11 cellular contexts compared by ENCODE assay signal in genomic region chr12:50925920-50926319, GRCh38. TPM values are rescaled to one million over a fixed set of nuclear protein-coding genes. Genes with fewer than 3 reads are reported as not detected.
DNase-seq lines count a peak whose midpoint lies in the region; ATAC-seq and TF ChIP-seq lines count a peak whose summit lies in the region.
"Had no signal": no experiment of that assay in that cellular context is flagged by ENCODE, and none has a peak within 500 bp of the region (broad histone marks: within the 10 kb centered on the region; RNA-seq: fewer than 3 reads in every experiment).

No MANE protein-coding gene starts in this region.

- H3K9me2 ChIP-seq in hepatocyte (replicated peaks; ENCODE audit: insufficient read depth) = no peaks in the 10 kb centered on the region

- CTCF ChIA-PET in activated CD8-positive, alpha-beta T cell treated with anti-CD3 and anti-CD28 coated beads for 36 hours (lab: Charles Lee) = interaction anchor here (1.0 kb wide), 1 partner anchor 28 kb away, joined by 3 read pairs; no protein-coding TSS in a partner anchor
- CTCF ChIA-PET in activated naive CD4-positive, alpha-beta T cell treated with anti-CD3 and anti-CD28 coated beads for 36 hours (lab: Charles Lee) = no interaction called here

- intact Hi-C loops in activated CD8-positive, alpha-beta T cell treated with anti-CD3 and anti-CD28 coated beads for 36 hours (cut with micrococcal nuclease) = no loop called here
- intact Hi-C loops in activated naive CD4-positive, alpha-beta T cell treated with anti-CD3 and anti-CD28 coated beads for 36 hours (cut with micrococcal nuclease) = no loop called here

- no peak for ATAC-seq in activated CD8-positive, alpha-beta T cell treated with anti-CD3 and anti-CD28 coated beads for 36 hours
- ATAC-seq in HG03432 (IDR thresholded peaks at IDR 0.05; ENCODE audit: unreplicated experiment) (no peak), HG03039 (IDR thresholded peaks at IDR 0.05; ENCODE audit: unreplicated experiment) (no peak)
- ATAC-seq: T-helper 17 cell had no signal

- no peaks in the 10 kb centered on the region for H3K36me3 Mint-ChIP-seq in activated CD8-positive, alpha-beta T cell treated with anti-CD3 and anti-CD28 coated beads for 36 hours (ENCODE audit: low read depth)
- H3K36me3 Mint-ChIP-seq in activated naive CD4-positive, alpha-beta T cell treated with anti-CD3 and anti-CD28 coated beads for 36 hours (ENCODE audit: low read depth) = no peaks in the 10 kb centered on the region

- H3K4me3 ChIP-seq in GM08714 (ENCODE audit: low read length) (peak overlapping the region; percentile 54), hepatocyte (peak overlapping the region; percentile 42), skin epidermis (peak overlapping the region; percentile 34 to 56 (median 49))

- peaks cover 36% of the 10 kb centered on the region for H3K4me1 Mint-ChIP-seq in activated CD8-positive, alpha-beta T cell treated with anti-CD3 and anti-CD28 coated beads for 36 hours (ENCODE audit: low read depth)
- peaks cover 19% of the 10 kb centered on the region for H3K4me1 Mint-ChIP-seq in activated naive CD4-positive, alpha-beta T cell treated with anti-CD3 and anti-CD28 coated beads for 36 hours (ENCODE audit: low read depth)

- H2AFZ ChIP-seq in hepatocyte = no peak overlapping the region

- POLR2A ChIA-PET in activated CD8-positive, alpha-beta T cell treated with anti-CD3 and anti-CD28 coated beads for 36 hours (lab: Charles Lee) = interaction anchor here (1.3 kb wide), 1 partner anchor 19 kb away, joined by 3 read pairs; no protein-coding TSS in a partner anchor

- no peaks in the 10 kb centered on the region for H3K36me3 ChIP-seq in hepatocyte (replicated peaks; ENCODE audit: insufficient read depth, low read depth)

- H3K9me3 Mint-ChIP-seq in activated CD8-positive, alpha-beta T cell treated with anti-CD3 and anti-CD28 coated beads for 36 hours = no peaks in the 10 kb centered on the region
- no peaks in the 10 kb centered on the region for H3K9me3 Mint-ChIP-seq in activated naive CD4-positive, alpha-beta T cell treated with anti-CD3 and anti-CD28 coated beads for 36 hours

- H3K9me3 ChIP-seq in hepatocyte (ENCODE audit: low read depth) = no peaks in the 10 kb centered on the region

- H3K27me3 ChIP-seq in hepatocyte = no peaks in the 10 kb centered on the region

- no peak for DNase-seq in activated CD8-positive, alpha-beta T cell treated with anti-CD3 and anti-CD28 coated beads for 36 hours
- no peak for DNase-seq in hepatocyte (ENCODE audit: low spot score)
- DNase-seq in activated naive CD4-positive, alpha-beta T cell treated with anti-CD3 and anti-CD28 coated beads for 36 hours = no peak
- DNase-seq in kidney glomerular epithelial cell (lab: John Stamatoyannopoulos, UW) = no peak
- DNase-seq: occipital lobe, T-helper 17 cell had no signal

- H3K27me3 Mint-ChIP-seq in activated CD8-positive, alpha-beta T cell treated with anti-CD3 and anti-CD28 coated beads for 36 hours = no peaks in the 10 kb centered on the region
- H3K27me3 Mint-ChIP-seq in activated naive CD4-positive, alpha-beta T cell treated with anti-CD3 and anti-CD28 coated beads for 36 hours (ENCODE audit: low read depth) = no peaks in the 10 kb centered on the region
- H3K27me3 Mint-ChIP-seq: T-helper 17 cell had no signal

- H3K27ac ChIP-seq in hepatocyte = peak overlapping the region; percentile 42
- H3K27ac ChIP-seq in skin epidermis = peak overlapping the region in 19 of 21 experiments; percentile 55 to 94 (median 80)

- H4K20me1 ChIP-seq in hepatocyte (ENCODE audit: insufficient read depth, poor library complexity, severe bottlenecking) = no peaks in the 10 kb centered on the region

- H3K27ac Mint-ChIP-seq in activated CD8-positive, alpha-beta T cell treated with anti-CD3 and anti-CD28 coated beads for 36 hours = no peak overlapping the region
- no peak overlapping the region for H3K27ac Mint-ChIP-seq in activated naive CD4-positive, alpha-beta T cell treated with anti-CD3 and anti-CD28 coated beads for 36 hours
- H3K27ac Mint-ChIP-seq: T-helper 17 cell had no signal

- peak overlapping the region; percentile 84 for H3K4me2 ChIP-seq in hepatocyte

- peaks cover 48% of the 10 kb centered on the region for H3K79me2 ChIP-seq in hepatocyte

- peak overlapping the region; percentile 30 for H3K4me3 Mint-ChIP-seq in activated CD8-positive, alpha-beta T cell treated with anti-CD3 and anti-CD28 coated beads for 36 hours
- H3K4me3 Mint-ChIP-seq in activated naive CD4-positive, alpha-beta T cell treated with anti-CD3 and anti-CD28 coated beads for 36 hours = no peak overlapping the region

- H3K4me1 ChIP-seq in hepatocyte (ENCODE audit: insufficient read depth) = peaks cover 38% of the 10 kb centered on the region

- 82% methylated on average over 1 of the region's 1 CpG for WGBS in hepatocyte (ENCODE audit: low lambda C conversion rate, missing lambda C conversion rate)

- TF ChIP-seq CTCF in activated CD8-positive, alpha-beta T cell treated with anti-CD3 and anti-CD28 coated beads for 36 hours (IDR thresholded peaks at IDR 0.05) = no peak
- TF ChIP-seq CTCF in hepatocyte (IDR thresholded peaks at IDR 0.05; ENCODE audit: poor library complexity) = no peak

RNA-seq across cellular contexts. Expression of gene HIGD1C, which starts 26.4 kb away (rescaled TPM):
- not detected for total RNA-seq in activated CD8-positive, alpha-beta T cell treated with anti-CD3 and anti-CD28 coated beads for 36 hours
- not detected in 2 replicates for total RNA-seq in hepatocyte
- polyA plus RNA-seq in hepatocyte = not detected in 2 replicates
- total RNA-seq in activated naive CD4-positive, alpha-beta T cell treated with anti-CD3 and anti-CD28 coated beads for 36 hours = not detected
- total RNA-seq: LHCN-M2, occipital lobe, T-helper 17 cell had no signal
